ENCODE assay signal across 24 cellular contexts in genomic region chr13:102758842-102759241, GRCh38.
"Had no signal": no experiment of that assay in that cellular context is flagged by ENCODE, and none has a peak within 500 bp of the region (broad histone marks: within the 10 kb centered on the region; RNA-seq: fewer than 3 reads in every experiment).

No MANE protein-coding gene starts in this region.

- H3K4me1 ChIP-seq: SJCRH30 had no signal

- H3K36me3 ChIP-seq: MG63, SJCRH30 had no signal

- H3K27ac ChIP-seq: SJCRH30 had no signal

- ATAC-seq: HepG2, SK-N-SH treated with all-trans-retinoic acid at 6 μM for 48 hours had no signal

- DNase-seq: IMR-90, Karpas-422, KG1, MG63, NCI-H1092, NCI-H1105 treated with DMSO at 0.1 percent for 48 hours, NCI-H1417 treated with DMSO at 0.1 percent for 48 hours, NCI-H146, NCI-H1694 treated with DMSO at 0.1 percent for 48 hours, NCI-H1930, NCI-H2081, NCI-H2107, NCI-H2171, NCI-H226, NCI-H446, NCI-H510A, NCI-H524 treated with DMSO at 0.1 percent for 48 hours, NCI-H69, NCI-H774, RPMI8226, SHP77 treated with DMSO at 0.1 percent for 48 hours, SJCRH30 had no signal

- H3K4me3 ChIP-seq: MG63, SJCRH30 had no signal

- H3K27me3 ChIP-seq: MG63, SJCRH30 had no signal

- H3K9me3 ChIP-seq: MG63, SJCRH30 had no signal
